8 cellular contexts compared by ENCODE assay signal in the genomic region with DNA sequence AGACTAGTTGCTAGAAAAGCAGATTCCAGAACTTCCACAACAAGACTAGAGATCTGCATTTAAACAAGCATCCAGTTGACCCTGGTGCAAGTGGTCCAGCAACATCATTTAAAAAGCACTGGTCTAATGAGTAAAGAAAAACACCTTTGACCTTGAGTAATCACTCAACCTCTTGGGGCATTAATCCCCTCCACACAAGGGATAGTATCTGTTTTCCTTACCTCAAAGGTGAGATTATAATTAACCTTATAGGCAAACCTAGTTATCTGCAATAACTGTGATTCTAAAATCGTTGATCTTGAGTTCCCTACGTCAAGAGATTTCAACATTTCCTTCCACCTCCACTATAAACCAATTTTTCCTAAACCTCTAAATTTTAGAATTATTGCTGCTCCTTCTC. TPM values are rescaled to one million over a fixed set of nuclear protein-coding genes. Genes with fewer than 3 reads are reported as not detected.
DNase-seq lines count a peak whose midpoint lies in the region; ATAC-seq and TF ChIP-seq lines count a peak whose summit lies in the region.

No MANE protein-coding gene starts in this region.

- peaks cover 29% of the 10 kb centered on the region for H3K36me3 Mint-ChIP-seq in Caco-2 (ENCODE audit: insufficient read depth, unreplicated experiment)

- H3K27me3 ChIP-seq in Caco-2 (replicated peaks; ENCODE audit: control insufficient read depth, insufficient read depth, low read length) (no peaks in the 10 kb centered on the region), PC-3 (ENCODE audit: low read length) (no peaks in the 10 kb centered on the region), ovary (no peaks in the 10 kb centered on the region)

- H3K4me1 ChIP-seq in Caco-2 (peaks cover 11% of the 10 kb centered on the region), PC-3 (ENCODE audit: insufficient read depth, low read length) (peaks cover 14% of the 10 kb centered on the region), ovary (ENCODE audit: insufficient read depth) (no peaks in the 10 kb centered on the region)

- no peak for TF ChIP-seq EP300 in ovary (IDR thresholded peaks at IDR 0.05)

- H3K4me3 ChIP-seq in Caco-2 (ENCODE audit: low read depth, low read length): peak overlapping the region; percentile 72
- peak overlapping the region; percentile 93 for H3K4me3 ChIP-seq in PC-3 (ENCODE audit: low read length)
- H3K4me3 ChIP-seq in ovary: peak overlapping the region; percentile 81

- POLR2A ChIA-PET in Caco-2 (lab: Charles Lee): no interaction called here
- POLR2A ChIA-PET in PC-3 (lab: Charles Lee; ENCODE audit: unreplicated experiment): no interaction called here
- POLR2A ChIA-PET in GM10248 (lab: Yijun Ruan, JAX): no interaction called here

- no peak for TF ChIP-seq POLR2A in ovary (IDR thresholded peaks at IDR 0.05)

- peak overlapping the region; percentile 87 for H3K4me3 Mint-ChIP-seq in Caco-2 (ENCODE audit: unreplicated experiment)

- H3K9me3 ChIP-seq in Caco-2: no peaks in the 10 kb centered on the region
- no peaks in the 10 kb centered on the region for H3K9me3 ChIP-seq in PC-3 (ENCODE audit: low read length)
- H3K9me3 ChIP-seq in ovary: no peaks in the 10 kb centered on the region

- H3K27ac Mint-ChIP-seq in Caco-2 (ENCODE audit: unreplicated experiment): peak overlapping the region; percentile 94

- H3K4me2 ChIP-seq in PC-3 (ENCODE audit: low read length): peak overlapping the region; percentile 96

- peak overlapping the region; percentile 87 for H3K9ac ChIP-seq in PC-3 (ENCODE audit: low read length)

- peaks cover 7% of the 10 kb centered on the region for H3K4me1 Mint-ChIP-seq in Caco-2 (ENCODE audit: low read depth, unreplicated experiment)

- peaks cover 49% of the 10 kb centered on the region for H3K79me2 ChIP-seq in PC-3 (ENCODE audit: low read length)

- H4K20me1 ChIP-seq in PC-3 (ENCODE audit: low read length): peaks cover 27% of the 10 kb centered on the region

- H3K36me3 ChIP-seq in Caco-2 (ENCODE audit: control insufficient read depth, insufficient read depth, low read length): no peaks in the 10 kb centered on the region
- peaks cover 18% of the 10 kb centered on the region for H3K36me3 ChIP-seq in PC-3 (ENCODE audit: low read depth, low read length)
- no peaks in the 10 kb centered on the region for H3K36me3 ChIP-seq in ovary

- intact Hi-C loops in Caco-2 (cut with micrococcal nuclease; ENCODE audit: unreplicated experiment) (no loop called here), PC-3 (cut with micrococcal nuclease) (no loop called here), ovary (cut with DNase I) (no loop called here)

- no peak for ATAC-seq in PC-3
- ATAC-seq in HG03097 (IDR thresholded peaks at IDR 0.05; ENCODE audit: low FRiP score, unreplicated experiment): no peak

- no peak for DNase-seq in Caco-2
- no peak for DNase-seq in PC-3
- DNase-seq in epithelial cell of prostate (ENCODE audit: low read depth, low spot score): no peak
- no peak for DNase-seq in ovary
- no peak for DNase-seq in GM10248 (ENCODE audit: extremely low spot score)
- DNase-seq in stimulated activated CD4-positive, alpha-beta T cell treated with anti-CD3 and anti-CD28 coated beads, Interleukin-15, amount 100 ng/mL, for 24 hours: no peak
- DNase-seq in NCI-H1436 treated with DMSO at 0.1 percent for 48 hours (lab: John Stamatoyannopoulos, UW): no peak

- no peaks in the 10 kb centered on the region for H3K27me3 Mint-ChIP-seq in Caco-2 (ENCODE audit: insufficient read depth, unreplicated experiment)

- H3K27ac ChIP-seq in PC-3 (ENCODE audit: low read length) (no peak overlapping the region), epithelial cell of prostate (peak overlapping the region; percentile 90), ovary (no peak overlapping the region)

- no peaks in the 10 kb centered on the region for H3F3A ChIP-seq in PC-3 (ENCODE audit: low read length, unreplicated experiment)

- TF ChIP-seq CTCF in Caco-2 (IDR thresholded peaks at IDR 0.05; ENCODE audit: insufficient read depth in 1 of 2, low read depth in 1 of 2, low read length in 1 of 2, severe bottlenecking in 1 of 2, unreplicated experiment in 1 of 2) (no peak), PC-3 (conservative IDR thresholded peaks at IDR 0.05; ENCODE audit: low read depth, low read length) (no peak), ovary (IDR thresholded peaks at IDR 0.05) (no peak), GM10248 (IDR thresholded peaks at IDR 0.05; ENCODE audit: control extremely low read depth, extremely low read depth, low read depth, missing control alignments) (no peak)

- H2AFZ ChIP-seq in PC-3 (ENCODE audit: low read length): no peak overlapping the region; the same call in 1 of the 2 replicates

- no peaks in the 10 kb centered on the region for H3K9me3 Mint-ChIP-seq in Caco-2 (ENCODE audit: unreplicated experiment)

- CTCF ChIA-PET in Caco-2 (lab: Charles Lee): no interaction called here
- CTCF ChIA-PET in PC-3 (lab: Charles Lee): no interaction called here
- CTCF ChIA-PET in GM10248 (lab: Yijun Ruan, JAX): no interaction called here

- 0 to 1% (median 0%) methylated on average over 2 of the region's 2 CpGs for WGBS in ovary, 3 donors

- no peaks in the 10 kb centered on the region for H3K9me2 ChIP-seq in PC-3 (replicated peaks; ENCODE audit: low read length)

- BruUV-seq in Caco-2 (replicated peaks; lab: Mats Ljungman, UMichigan): no TSS peak
- BruUV-seq in PC-3 (replicated peaks; lab: Mats Ljungman, UMichigan): no TSS peak

RNA-seq across cellular contexts. Expression of gene KDM5A, which starts 1.1 kb away (rescaled TPM):
- total RNA-seq in Caco-2 (2022): 72.7 and 89.6 TPM in 2 replicates
- 27.8 and 34.0 TPM in 2 replicates for total RNA-seq in PC-3 (2014; rRNA removed)
- total RNA-seq in ovary: 10 to 100 TPM; 44.5 to 69.9 (median 62.0) TPM
- polyA plus RNA-seq in ovary: 10 to 100 TPM; 11.6 to 21.9 TPM

RNA-seq across cellular contexts. Expression of gene CCDC77, which starts 13.4 kb away (rescaled TPM):
- total RNA-seq in Caco-2 (2022) (33.0 and 33.9 TPM in 2 replicates), PC-3 (2014; rRNA removed) (8.3 and 10.5 TPM in 2 replicates), ovary (10 to 100 TPM in 1 of 7 donors, 1 to 10 TPM in 6; 4.2 to 10.7 (median 6.0) TPM)
- polyA plus RNA-seq in ovary: 1 to 10 TPM; 4.9 to 8.2 TPM
